8 cellular contexts compared by ENCODE assay signal in genomic region chr7:21945374-21946227, GRCh38. TPM values are rescaled to one million over a fixed set of nuclear protein-coding genes. Genes with fewer than 3 reads are reported as not detected.
DNase-seq lines count a peak whose midpoint lies in the region; ATAC-seq and TF ChIP-seq lines count a peak whose summit lies in the region.

TSS of gene CDCA7L (minus strand) at chr7:21945899. CDS start at chr7:21945804, 95 bp downstream.

- in situ Hi-C loops in IMR-90 (cut with MboI; ENCODE audit: low sequenced_read_pairs): no loop called here

- TF ChIP-seq CTCF in IMR-90 (conservative IDR thresholded peaks at IDR 0.05; ENCODE audit: low read depth, low read length) (no peak), gastroesophageal sphincter (IDR thresholded peaks at IDR 0.05) (no peak), thyroid gland (IDR thresholded peaks at IDR 0.05) (peak in 1 of 6 experiments; percentile 5)

- CTCF ChIA-PET in IMR-90 (lab: Yijun Ruan, JAX): interaction anchor here (1.1 to 1.4 kb wide), 2 partner anchors 26 to 137 kb away, joined by 3 read pairs; no protein-coding TSS in a partner anchor

- H3K14ac ChIP-seq in IMR-90 (replicated peaks; ENCODE audit: low read depth, low read length): peak within 1 kb of the TSS; percentile 92

- dilution Hi-C loops in IMR-90 (cut with HindIII; ENCODE audit: low sequenced_read_pairs, unreplicated experiment): no loop called here

- H3K36me3 ChIP-seq in IMR-90 (ENCODE audit: control insufficient read depth, insufficient read depth, low read length) (no peaks in the 10 kb centered on the region), gastroesophageal sphincter (no peaks in the 10 kb centered on the region), thyroid gland (no peaks in the 10 kb centered on the region)

- intact Hi-C loops in IMR-90 (cut with micrococcal nuclease) (loop anchor here (2.0 kb wide), 1 partner anchor 55 kb away; no protein-coding TSS in a partner anchor), thyroid gland (cut with DNase I) (no loop called here)

- peak within 1 kb of the TSS; percentile 91 for H3K18ac ChIP-seq in IMR-90 (ENCODE audit: low read depth, low read length)

- peak within 1 kb of the TSS; percentile 99 for H2AFZ ChIP-seq in IMR-90 (replicated peaks; ENCODE audit: low read length, poor library complexity)

- no peak for TF ChIP-seq RAD21 in IMR-90 (IDR thresholded peaks at IDR 0.05; ENCODE audit: low read length)

- 0 out of 2 replicates have a peak, but pooled peaks have one; percentile 59 for TF ChIP-seq POLR2A in IMR-90 (IDR thresholded peaks at IDR 0.05; ENCODE audit: low read depth, low read length)
- TF ChIP-seq POLR2A in gastroesophageal sphincter (IDR thresholded peaks at IDR 0.05): peak; percentile 41 to 57
- TF ChIP-seq POLR2A in thyroid gland (IDR thresholded peaks at IDR 0.05): peak; percentile 49 to 85

- H2AK5ac ChIP-seq in IMR-90 (ENCODE audit: low read depth, low read length): no peak within 1 kb of the TSS

- H3K79me1 ChIP-seq in IMR-90 (ENCODE audit: low read depth in 1 of 2, low read length in 2 of 2): peaks cover 13 to 15% of the 10 kb centered on the region in 2 experiments; a peak in 3 of 4 replicates

- H4K91ac ChIP-seq in IMR-90 (ENCODE audit: insufficient read depth, low read depth, low read length): peak within 1 kb of the TSS; percentile 95

- H3K56ac ChIP-seq in IMR-90 (ENCODE audit: extremely low read depth, insufficient read depth, low read length): no peak within 1 kb of the TSS

- H3K27me3 ChIP-seq in IMR-90 (ENCODE audit: control insufficient read depth, insufficient read depth, low read length): 0 out of 2 replicates have a peak, but pooled peaks cover 2% of the 10 kb centered on the region
- no peaks in the 10 kb centered on the region for H3K27me3 ChIP-seq in gastroesophageal sphincter
- H3K27me3 ChIP-seq in thyroid gland: no peaks in the 10 kb centered on the region

- ATAC-seq in GM21619 (IDR thresholded peaks at IDR 0.05; ENCODE audit: unreplicated experiment) (peak; percentile 83), IMR-90 (ENCODE audit: low read depth) (peak; percentile 97), gastroesophageal sphincter (peak; percentile 91)

- H2BK20ac ChIP-seq in IMR-90 (ENCODE audit: low read depth, low read length): peak within 1 kb of the TSS; percentile 97; the same call in 1 of the 2 replicates

- H3K9me1 ChIP-seq in IMR-90 (ENCODE audit: insufficient read depth, low read length): no peaks in the 10 kb centered on the region; the same call in 1 of the 2 replicates

- 0% methylated on average over 21 of the region's 86 CpGs; no CpG with 5 or more reads in 1 of the 2 experiments for WGBS in IMR-90 (ENCODE audit: extremely low coverage in 2 of 2, insufficient read length in 1 of 2), 2 experiments
- WGBS in gastroesophageal sphincter (ENCODE audit: low coverage in 1 of 2), 2 donors: 0% methylated on average over 7 to 12 of the region's 86 CpGs
- WGBS in thyroid gland, 2 donors: 0 to 1% methylated on average over 26 to 34 of the region's 86 CpGs

- no peak for TF ChIP-seq EP300 in gastroesophageal sphincter (IDR thresholded peaks at IDR 0.05)

- peak within 1 kb of the TSS; percentile 96 for H3K4ac ChIP-seq in IMR-90 (ENCODE audit: low read depth, low read length)

- H4K8ac ChIP-seq in IMR-90 (ENCODE audit: low read depth in 2 of 2, low read length in 2 of 2): peak within 1 kb of the TSS; percentile 59 to 93; a peak in 2 of 4 replicates

- H2AK9ac ChIP-seq in IMR-90 (replicated peaks; ENCODE audit: low read depth, low read length, poor library complexity): peak within 1 kb of the TSS; percentile 93

- BruUV-seq in IMR-90 (replicated peaks; lab: Mats Ljungman, UMichigan): no TSS peak

- H3K9ac ChIP-seq in IMR-90 (ENCODE audit: low read depth, low read length): peak within 1 kb of the TSS; percentile 88

- peak within 1 kb of the TSS; percentile 99 for H2BK120ac ChIP-seq in IMR-90 (ENCODE audit: low read depth, low read length)

- no peaks in the 10 kb centered on the region for H4K20me1 ChIP-seq in IMR-90 (ENCODE audit: insufficient read depth, low read length)

- peak within 1 kb of the TSS; percentile 81 for H3K4me3 ChIP-seq in IMR-90 (ENCODE audit: insufficient read depth, low read depth, low read length)
- peak within 1 kb of the TSS; percentile 59 to 81 for H3K4me3 ChIP-seq in gastroesophageal sphincter
- peak within 1 kb of the TSS; percentile 15 to 45 (median 26) for H3K4me3 ChIP-seq in thyroid gland (replicated peaks in 1 of 3)

- POLR2A ChIA-PET in IMR-90 (lab: Charles Lee; ENCODE audit: unreplicated experiment): no interaction called here

- H4K5ac ChIP-seq in IMR-90 (ENCODE audit: low read depth, low read length): peak within 1 kb of the TSS; percentile 82

- no peak within 1 kb of the TSS for H2BK15ac ChIP-seq in IMR-90 (ENCODE audit: low read depth, low read length)

- H3K4me2 ChIP-seq in IMR-90 (ENCODE audit: low read depth, low read length): peak within 1 kb of the TSS; percentile 99

- H2BK5ac ChIP-seq in IMR-90 (ENCODE audit: low read depth, low read length, poor library complexity, severe bottlenecking): peak within 1 kb of the TSS; percentile 93

- H3K23ac ChIP-seq in IMR-90 (ENCODE audit: low read depth, low read length): peak within 1 kb of the TSS; percentile 77

- DNase-seq in DMS79 treated with DMSO at 0.1 percent for 48 hours (lab: John Stamatoyannopoulos, UW) (peak; percentile 72), IMR-90 (peak; percentile 63), RKO (ENCODE audit: low spot score) (peak; percentile 80), nucleus accumbens (lab: John Stamatoyannopoulos, UW) (peak in 54 of 56 donors; percentile 31 to 86 (median 68)), thyroid gland (peak; percentile 89 to 91)
- DNase-seq in activated naive CD4-positive, alpha-beta T cell (lab: John Stamatoyannopoulos, UW): peak; percentile 27 to 54 (median 47)

- peaks cover 3% of the 10 kb centered on the region; the same call in 1 of the 2 replicates for H3K4me1 ChIP-seq in IMR-90 (ENCODE audit: control insufficient read depth, insufficient read depth, low read length)
- peaks cover 0 to 57% (median 14%) of the 10 kb centered on the region in 3 donors for H3K4me1 ChIP-seq in gastroesophageal sphincter
- H3K4me1 ChIP-seq in thyroid gland: peaks cover 13 to 55% of the 10 kb centered on the region in 2 donors

- H3K9me3 ChIP-seq in IMR-90 (ENCODE audit: control insufficient read depth, insufficient read depth, low read length) (no peaks in the 10 kb centered on the region), gastroesophageal sphincter (no peaks in the 10 kb centered on the region), thyroid gland (no peaks in the 10 kb centered on the region)

- H3K27ac ChIP-seq in IMR-90 (ENCODE audit: insufficient read depth, low read length) (peak within 1 kb of the TSS; percentile 90), gastroesophageal sphincter (peak within 1 kb of the TSS; percentile 30 to 89 (median 84)), thyroid gland (peak within 1 kb of the TSS; percentile 76 to 97 (median 85))

TF ChIP-seq in IMR-90, 13 proteins besides CTCF, POLR2A, EP300 and RAD21:
- TF ChIP-seq SMC3 (IDR thresholded peaks at IDR 0.05; ENCODE audit: low read depth, low read length) (no peak), NFE2L2 (IDR thresholded peaks at IDR 0.05; ENCODE audit: low read depth, low read length) (no peak), BHLHE40 (IDR thresholded peaks at IDR 0.05; ENCODE audit: low read depth, low read length) (peak; percentile 97), FOS (IDR thresholded peaks at IDR 0.05; ENCODE audit: low read depth, low read length) (0 out of 2 replicates have a peak, but pooled peaks have one; percentile 3), MAFK (IDR thresholded peaks at IDR 0.05; ENCODE audit: low read depth, low read length) (no peak), RFX5 (IDR thresholded peaks at IDR 0.05; ENCODE audit: low read depth, low read length) (no peak), RCOR1 (IDR thresholded peaks at IDR 0.05; ENCODE audit: insufficient replicate concordance, low read length) (no peak), ELK1 (IDR thresholded peaks at IDR 0.05; ENCODE audit: borderline replicate concordance, low read depth, low read length) (no peak), MAZ (IDR thresholded peaks at IDR 0.05; ENCODE audit: borderline replicate concordance, low read depth, low read length) (peak; percentile 28; the same call in 1 of the 2 replicates), CEBPB (IDR thresholded peaks at IDR 0.05; ENCODE audit: low read depth, low read length) (no peak), CHD1 (IDR thresholded peaks at IDR 0.05; ENCODE audit: low read depth, low read length) (peak; percentile 98; the same call in 1 of the 2 replicates), MXI1 (IDR thresholded peaks at IDR 0.05; ENCODE audit: borderline replicate concordance, low read depth, low read length) (peak; percentile 80; the same call in 1 of the 2 replicates)

RNA-seq across cellular contexts. Expression of gene CDCA7L, which starts in this region (rescaled TPM):
- total RNA-seq in IMR-90 (2012; rRNA removed) (35.0 and 40.8 TPM in 2 replicates), gastroesophageal sphincter (10 to 100 TPM; 19.6 to 47.7 (median 30.3) TPM), thyroid gland (10 to 100 TPM; 23.7 to 56.2 (median 26.0) TPM)
- 18.2 and 20.4 TPM in 2 replicates for polyA plus RNA-seq in IMR-90 (2012; rRNA removed)
- 7.8 and 15.1 TPM in 2 replicates for polyA plus RNA-seq in IMR-90 (2012; cell fraction: cytosol; rRNA removed)
- 5.7 and 21.6 TPM in 2 replicates for polyA plus RNA-seq in IMR-90 (2012; cell fraction: nucleus; rRNA removed; ENCODE audit: low replicate concordance)

Comparison
In these comparisons a context has a peak if more than half of its experiments do, and no peak if none do; other contexts are left out.
1. Peak in every context shown above with its lines: DNase-seq, ATAC-seq, H3K4me3 ChIP-seq and H3K27ac ChIP-seq.
2. H3K4me3 ChIP-seq: peak in every context shown above with its lines; median percentile 81 in IMR-90; 70 in gastroesophageal sphincter; 26 in thyroid gland.